Comparison of ENCODE assay signal across 1 cellular context in genomic region chr17:7177210-7177953, GRCh38.
A peak's percentile ranks its signal among the peaks of the same experiment; 100 is the strongest.
TF ChIP-seq lines count a peak whose summit lies in the region.

No MANE protein-coding gene starts in this region.

TF ChIP-seq in WTC11, 78 proteins besides CTCF, POLR2A, EP300 and RAD21 (continued from another document):
- TF ChIP-seq E2F5 (CRISPR knock-in tag; IDR thresholded peaks at IDR 0.05) (0 out of 2 replicates have a peak, but pooled peaks have one; percentile 44), ZBTB43 (CRISPR knock-in tag; IDR thresholded peaks at IDR 0.05) (peak; percentile 43; the same call in 1 of the 2 replicates)
TF ChIP-seq in WTC11: peak in this region for 2.
